7 cellular contexts compared by ENCODE assay signal in the genomic region with DNA sequence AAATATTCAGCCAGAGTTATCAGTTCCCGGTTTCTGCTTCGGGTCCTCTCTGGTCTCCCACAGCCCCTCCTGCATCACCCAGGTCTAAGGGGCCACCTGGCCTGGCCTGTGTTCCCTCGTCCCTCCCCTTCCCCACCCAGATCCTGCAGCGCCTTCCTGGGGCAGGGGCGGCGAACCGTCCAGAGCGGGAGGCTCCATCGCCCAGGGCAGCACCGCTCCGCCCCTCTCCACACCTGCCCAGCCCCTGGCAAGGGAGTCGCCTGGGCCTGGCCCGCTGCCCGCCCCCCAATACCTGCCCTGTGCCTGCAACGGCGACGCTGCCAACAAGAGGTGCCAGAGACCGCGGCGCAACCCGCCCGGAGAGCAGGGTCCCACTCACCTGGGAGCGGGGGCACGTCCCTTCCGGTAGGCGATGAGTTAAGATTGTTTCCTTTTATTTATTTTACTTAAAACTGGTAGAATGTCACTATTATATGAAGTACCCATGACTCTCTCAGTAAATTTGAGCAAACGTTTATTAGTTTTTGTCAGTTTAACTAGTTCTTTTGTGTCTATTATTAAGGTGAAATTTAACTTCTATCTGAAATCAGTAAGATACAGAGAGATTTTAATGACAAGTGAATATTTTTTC.
DNase-seq lines count a peak whose midpoint lies in the region; ATAC-seq, FAIRE-seq and TF ChIP-seq lines count a peak whose summit lies in the region.
"Not testable (repeated sequence)": the region's sequence is repeated elsewhere in the genome, so short reads cannot be mapped to it uniquely, and the experiment has no call there.

No MANE protein-coding gene starts in this region.

- not testable (repeated sequence) for H3K9me1 ChIP-seq in keratinocyte (ENCODE audit: control insufficient read depth, extremely low read depth, insufficient read depth, low read length)

- H2BK15ac ChIP-seq in H9 (ENCODE audit: low read depth, low read length): not testable (repeated sequence)

- H3K4me1 Mint-ChIP-seq in H9; stimulated activated naive CD8-positive, alpha-beta T cell treated with anti-CD3 and anti-CD28 coated beads, Interleukin-15, amount 100 ng/mL, for 72 hours: not testable (repeated sequence)

- intact Hi-C loops in mammary epithelial cell (cut with micrococcal nuclease); left ventricle myocardium inferior (cut with micrococcal nuclease); mucosa of descending colon (cut with DNase I, micrococcal nuclease): not testable (repeated sequence)

- not testable (repeated sequence) for TF ChIP-seq CTCF in H9 (conservative IDR thresholded peaks at IDR 0.05); mammary epithelial cell (conservative IDR thresholded peaks at IDR 0.05 in 1 of 2, IDR thresholded peaks at IDR 0.05 in 1 of 2; ENCODE audit: extremely low read depth in 1 of 2, insufficient read depth in 1 of 2, low read depth in 1 of 2, low read length in 2 of 2); epithelial cell of esophagus (IDR thresholded peaks at IDR 0.05; ENCODE audit: insufficient read depth, low read depth, low read length, missing control alignments); left ventricle myocardium inferior (IDR thresholded peaks at IDR 0.05; ENCODE audit: borderline replicate concordance); keratinocyte (optimal IDR thresholded peaks at IDR 0.05 in 1 of 3, IDR thresholded peaks at IDR 0.05 in 1 of 3, conservative IDR thresholded peaks at IDR 0.05 in 1 of 3; ENCODE audit: extremely low read depth in 1 of 3, insufficient read depth in 2 of 3, low read length in 3 of 3); mucosa of descending colon (IDR thresholded peaks at IDR 0.05)

- not testable (repeated sequence) for BruUV-seq in mammary epithelial cell (replicated peaks; lab: Mats Ljungman, UMichigan)

- not testable (repeated sequence) for H3K56ac ChIP-seq in H9 (ENCODE audit: insufficient read length, low read depth, low read length)

- H3K18ac ChIP-seq in H9 (ENCODE audit: insufficient read length, low read depth, low read length): not testable (repeated sequence)

- not testable (repeated sequence) for H3K9me3 Mint-ChIP-seq in H9; stimulated activated naive CD8-positive, alpha-beta T cell treated with anti-CD3 and anti-CD28 coated beads, Interleukin-15, amount 100 ng/mL, for 72 hours

- H3K9ac ChIP-seq in H9 (ENCODE audit: extremely low read depth, insufficient read length, low read length); mammary epithelial cell (ENCODE audit: insufficient read depth, low read length); keratinocyte (ENCODE audit: control insufficient read depth, extremely low read depth, insufficient read depth, low read length): not testable (repeated sequence)

- H3K4me3 Mint-ChIP-seq in H9: peak overlapping the region in 1 of 2 experiments; percentile 10; a peak in 1 of 5 replicates
- not testable (repeated sequence) for H3K4me3 Mint-ChIP-seq in stimulated activated naive CD8-positive, alpha-beta T cell treated with anti-CD3 and anti-CD28 coated beads, Interleukin-15, amount 100 ng/mL, for 72 hours

- H2BK12ac ChIP-seq in H9 (ENCODE audit: insufficient read length, low read depth, low read length): not testable (repeated sequence)

- H3K79me1 ChIP-seq in H9 (ENCODE audit: insufficient read depth, low read depth, low read length, poor library complexity, severe bottlenecking): not testable (repeated sequence)

- H3K4ac ChIP-seq in H9 (ENCODE audit: low read depth, low read length): not testable (repeated sequence)

- not testable (repeated sequence) for H2BK5ac ChIP-seq in H9 (ENCODE audit: insufficient read length, low read length)

- not testable (repeated sequence) for H2BK20ac ChIP-seq in H9 (ENCODE audit: low read depth, low read length, poor library complexity, severe bottlenecking)

- dilution Hi-C loops in mammary epithelial cell (cut with HindIII; ENCODE audit: low sequenced_read_pairs); keratinocyte (cut with MboI; ENCODE audit: extremely low pct_ligation_motif_present, low sequenced_read_pairs): not testable (repeated sequence)

- H4K20me1 ChIP-seq in H9 (ENCODE audit: control insufficient read depth, insufficient read depth, insufficient read length); mammary epithelial cell (ENCODE audit: insufficient read depth, low read length); keratinocyte (ENCODE audit: control insufficient read depth, extremely low read depth, insufficient read depth, low read length): not testable (repeated sequence)

- not testable (repeated sequence) for FAIRE-seq in keratinocyte (lab: Jason Lieb, UNC)

- H4K5ac ChIP-seq in H9 (ENCODE audit: insufficient read length, low read depth, low read length): not testable (repeated sequence)

- H4K91ac ChIP-seq in H9 (ENCODE audit: insufficient read length, low read depth, low read length): not testable (repeated sequence)

- not testable (repeated sequence) for H3K23me2 ChIP-seq in H9 (ENCODE audit: insufficient read length, low read depth, low read length, poor library complexity, severe bottlenecking)

- not testable (repeated sequence) for H2AFZ ChIP-seq in H9 (ENCODE audit: low read length)
- H2AFZ ChIP-seq in mammary epithelial cell (ENCODE audit: low read depth, low read length) (peak overlapping the region; percentile 68), keratinocyte (ENCODE audit: control insufficient read depth, low read length) (peak overlapping the region; percentile 43)

- not testable (repeated sequence) for H3K79me2 ChIP-seq in H9 (ENCODE audit: insufficient read depth, low read length); mammary epithelial cell (ENCODE audit: insufficient read depth, low read length); keratinocyte (ENCODE audit: control insufficient read depth, insufficient read depth, low read length)

- not testable (repeated sequence) for H3K36me3 ChIP-seq in mammary epithelial cell (ENCODE audit: insufficient read depth, low read length); left ventricle myocardium inferior; keratinocyte (ENCODE audit: control insufficient read depth in 2 of 2, extremely low read depth in 1 of 2, insufficient read depth in 2 of 2, low read length in 2 of 2); mucosa of descending colon (ENCODE audit: low read depth)

- WGBS in H9 (ENCODE audit: extremely low coverage, insufficient read length, low lambda C conversion rate): no CpG with 5 or more reads among the region's 27 CpGs
- whole genome bisulfite sequencing in mammary epithelial cell (ENCODE audit: low coverage, missing lambda C conversion rate): 25% methylated on average over 21 of the region's 27 CpGs

- not testable (repeated sequence) for H3K27ac Mint-ChIP-seq in H9; stimulated activated naive CD8-positive, alpha-beta T cell treated with anti-CD3 and anti-CD28 coated beads, Interleukin-15, amount 100 ng/mL, for 72 hours

- not testable (repeated sequence) for H2BK120ac ChIP-seq in H9 (ENCODE audit: low read depth, low read length, poor library complexity, severe bottlenecking)

- not testable (repeated sequence) for H4K8ac ChIP-seq in H9 (replicated peaks; ENCODE audit: insufficient read length, low read depth, low read length)

- H3K4me2 ChIP-seq in H9 (ENCODE audit: insufficient read depth, insufficient read length, low read length); keratinocyte (ENCODE audit: control insufficient read depth, extremely low read depth, insufficient read depth, low read depth, low read length): not testable (repeated sequence)
- H3K4me2 ChIP-seq in mammary epithelial cell (ENCODE audit: insufficient read depth, low read depth, low read length): peak overlapping the region; percentile 77

- not testable (repeated sequence) for H3K9me3 ChIP-seq in H9 (ENCODE audit: control insufficient read depth, low read depth, low read length); mammary epithelial cell (replicated peaks; ENCODE audit: insufficient read depth, low read length); left ventricle myocardium inferior (replicated peaks); keratinocyte (ENCODE audit: control insufficient read depth, low read depth, low read length); mucosa of descending colon

- peak; percentile 33 for ATAC-seq in mucosa of descending colon
- ATAC-seq in stimulated activated naive CD8-positive, alpha-beta T cell treated with anti-CD3 and anti-CD28 coated beads, Interleukin-15, amount 100 ng/mL, for 72 hours: peak; percentile 31

- H3K23ac ChIP-seq in H9 (ENCODE audit: insufficient read length, low read depth, low read length): not testable (repeated sequence)

- not testable (repeated sequence) for H3T11ph ChIP-seq in H9 (ENCODE audit: low read length)

- in situ Hi-C loops in mammary epithelial cell (cut with MboI; ENCODE audit: low sequenced_read_pairs in 2 of 2): not testable (repeated sequence)

- H3K4me3 ChIP-seq in mammary epithelial cell (replicated peaks in 1 of 3; ENCODE audit: insufficient read depth in 1 of 3, low read depth in 2 of 3, low read length in 3 of 3) (peak overlapping the region in 2 of 3 experiments; percentile 31 to 36), epithelial cell of esophagus (ENCODE audit: low read length) (peak overlapping the region; percentile 11), left ventricle myocardium inferior (peak overlapping the region; percentile 17)
- not testable (repeated sequence) for H3K4me3 ChIP-seq in keratinocyte (ENCODE audit: control insufficient read depth in 2 of 3, extremely low read depth in 1 of 3, insufficient read depth in 2 of 3, low read depth in 1 of 3, low read length in 3 of 3); mucosa of descending colon

- DNase-seq in H9 (peak; percentile 75), mucosa of descending colon (peak in 1 of 3 donors; percentile 45)
- not testable (repeated sequence) for DNase-seq in mammary epithelial cell; epithelial cell of esophagus (ENCODE audit: low read depth); left ventricle myocardium inferior; keratinocyte (ENCODE audit: low read depth, low spot score); stimulated activated naive CD8-positive, alpha-beta T cell treated with anti-CD3 and anti-CD28 coated beads, Interleukin-15, amount 100 ng/mL, for 72 hours

- not testable (repeated sequence) for H3K27ac ChIP-seq in H9 (ENCODE audit: insufficient read length, low read depth, low read length); mammary epithelial cell (ENCODE audit: insufficient read depth, low read depth, low read length); left ventricle myocardium inferior (replicated peaks); keratinocyte (ENCODE audit: control insufficient read depth, insufficient read depth, low read length)

- CTCF ChIA-PET in mammary epithelial cell (lab: Charles Lee; ENCODE audit: low non-redundant PET): not testable (repeated sequence)

- H3K27me3 ChIP-seq in H9 (ENCODE audit: insufficient read depth, low read length) (peaks cover 27% of the 10 kb centered on the region), left ventricle myocardium inferior (ENCODE audit: low read depth) (peaks cover 58% of the 10 kb centered on the region)
- not testable (repeated sequence) for H3K27me3 ChIP-seq in mammary epithelial cell (ENCODE audit: insufficient read depth, low read length); keratinocyte (ENCODE audit: control insufficient read depth, extremely low read depth, insufficient read depth, low read length)

- H2AK5ac ChIP-seq in H9 (ENCODE audit: insufficient read length, low read length): not testable (repeated sequence)

- H3K36me3 Mint-ChIP-seq in H9 (ENCODE audit: insufficient read depth in 1 of 3, low read depth in 3 of 3): not testable (repeated sequence)

- not testable (repeated sequence) for H3K4me1 ChIP-seq in H9 (ENCODE audit: insufficient read depth, low read length); mammary epithelial cell (ENCODE audit: insufficient read depth, low read length); left ventricle myocardium inferior; keratinocyte (ENCODE audit: control insufficient read depth, extremely low read depth, insufficient read depth, low read length); mucosa of descending colon (ENCODE audit: low read depth)

- H3K14ac ChIP-seq in H9 (ENCODE audit: insufficient read depth, low read length): not testable (repeated sequence)

- H3K27me3 Mint-ChIP-seq in H9 (ENCODE audit: low read depth): peaks cover 55% of the 10 kb centered on the region
- peaks cover 13% of the 10 kb centered on the region for H3K27me3 Mint-ChIP-seq in stimulated activated naive CD8-positive, alpha-beta T cell treated with anti-CD3 and anti-CD28 coated beads, Interleukin-15, amount 100 ng/mL, for 72 hours
